ENCODE assay signal across 1 cellular context in genomic region chr10:73096452-73097304, GRCh38.
TF ChIP-seq lines count a peak whose summit lies in the region.

TSS of gene P4HA1 (minus strand) at chr10:73096866. CDS start at chr10:73074883, 21,983 bp downstream.

TF ChIP-seq in K562, 482 proteins besides CTCF, POLR2A, EP300 and RAD21 (continued from another document and continues in another):
- TF ChIP-seq, protein P1, sequence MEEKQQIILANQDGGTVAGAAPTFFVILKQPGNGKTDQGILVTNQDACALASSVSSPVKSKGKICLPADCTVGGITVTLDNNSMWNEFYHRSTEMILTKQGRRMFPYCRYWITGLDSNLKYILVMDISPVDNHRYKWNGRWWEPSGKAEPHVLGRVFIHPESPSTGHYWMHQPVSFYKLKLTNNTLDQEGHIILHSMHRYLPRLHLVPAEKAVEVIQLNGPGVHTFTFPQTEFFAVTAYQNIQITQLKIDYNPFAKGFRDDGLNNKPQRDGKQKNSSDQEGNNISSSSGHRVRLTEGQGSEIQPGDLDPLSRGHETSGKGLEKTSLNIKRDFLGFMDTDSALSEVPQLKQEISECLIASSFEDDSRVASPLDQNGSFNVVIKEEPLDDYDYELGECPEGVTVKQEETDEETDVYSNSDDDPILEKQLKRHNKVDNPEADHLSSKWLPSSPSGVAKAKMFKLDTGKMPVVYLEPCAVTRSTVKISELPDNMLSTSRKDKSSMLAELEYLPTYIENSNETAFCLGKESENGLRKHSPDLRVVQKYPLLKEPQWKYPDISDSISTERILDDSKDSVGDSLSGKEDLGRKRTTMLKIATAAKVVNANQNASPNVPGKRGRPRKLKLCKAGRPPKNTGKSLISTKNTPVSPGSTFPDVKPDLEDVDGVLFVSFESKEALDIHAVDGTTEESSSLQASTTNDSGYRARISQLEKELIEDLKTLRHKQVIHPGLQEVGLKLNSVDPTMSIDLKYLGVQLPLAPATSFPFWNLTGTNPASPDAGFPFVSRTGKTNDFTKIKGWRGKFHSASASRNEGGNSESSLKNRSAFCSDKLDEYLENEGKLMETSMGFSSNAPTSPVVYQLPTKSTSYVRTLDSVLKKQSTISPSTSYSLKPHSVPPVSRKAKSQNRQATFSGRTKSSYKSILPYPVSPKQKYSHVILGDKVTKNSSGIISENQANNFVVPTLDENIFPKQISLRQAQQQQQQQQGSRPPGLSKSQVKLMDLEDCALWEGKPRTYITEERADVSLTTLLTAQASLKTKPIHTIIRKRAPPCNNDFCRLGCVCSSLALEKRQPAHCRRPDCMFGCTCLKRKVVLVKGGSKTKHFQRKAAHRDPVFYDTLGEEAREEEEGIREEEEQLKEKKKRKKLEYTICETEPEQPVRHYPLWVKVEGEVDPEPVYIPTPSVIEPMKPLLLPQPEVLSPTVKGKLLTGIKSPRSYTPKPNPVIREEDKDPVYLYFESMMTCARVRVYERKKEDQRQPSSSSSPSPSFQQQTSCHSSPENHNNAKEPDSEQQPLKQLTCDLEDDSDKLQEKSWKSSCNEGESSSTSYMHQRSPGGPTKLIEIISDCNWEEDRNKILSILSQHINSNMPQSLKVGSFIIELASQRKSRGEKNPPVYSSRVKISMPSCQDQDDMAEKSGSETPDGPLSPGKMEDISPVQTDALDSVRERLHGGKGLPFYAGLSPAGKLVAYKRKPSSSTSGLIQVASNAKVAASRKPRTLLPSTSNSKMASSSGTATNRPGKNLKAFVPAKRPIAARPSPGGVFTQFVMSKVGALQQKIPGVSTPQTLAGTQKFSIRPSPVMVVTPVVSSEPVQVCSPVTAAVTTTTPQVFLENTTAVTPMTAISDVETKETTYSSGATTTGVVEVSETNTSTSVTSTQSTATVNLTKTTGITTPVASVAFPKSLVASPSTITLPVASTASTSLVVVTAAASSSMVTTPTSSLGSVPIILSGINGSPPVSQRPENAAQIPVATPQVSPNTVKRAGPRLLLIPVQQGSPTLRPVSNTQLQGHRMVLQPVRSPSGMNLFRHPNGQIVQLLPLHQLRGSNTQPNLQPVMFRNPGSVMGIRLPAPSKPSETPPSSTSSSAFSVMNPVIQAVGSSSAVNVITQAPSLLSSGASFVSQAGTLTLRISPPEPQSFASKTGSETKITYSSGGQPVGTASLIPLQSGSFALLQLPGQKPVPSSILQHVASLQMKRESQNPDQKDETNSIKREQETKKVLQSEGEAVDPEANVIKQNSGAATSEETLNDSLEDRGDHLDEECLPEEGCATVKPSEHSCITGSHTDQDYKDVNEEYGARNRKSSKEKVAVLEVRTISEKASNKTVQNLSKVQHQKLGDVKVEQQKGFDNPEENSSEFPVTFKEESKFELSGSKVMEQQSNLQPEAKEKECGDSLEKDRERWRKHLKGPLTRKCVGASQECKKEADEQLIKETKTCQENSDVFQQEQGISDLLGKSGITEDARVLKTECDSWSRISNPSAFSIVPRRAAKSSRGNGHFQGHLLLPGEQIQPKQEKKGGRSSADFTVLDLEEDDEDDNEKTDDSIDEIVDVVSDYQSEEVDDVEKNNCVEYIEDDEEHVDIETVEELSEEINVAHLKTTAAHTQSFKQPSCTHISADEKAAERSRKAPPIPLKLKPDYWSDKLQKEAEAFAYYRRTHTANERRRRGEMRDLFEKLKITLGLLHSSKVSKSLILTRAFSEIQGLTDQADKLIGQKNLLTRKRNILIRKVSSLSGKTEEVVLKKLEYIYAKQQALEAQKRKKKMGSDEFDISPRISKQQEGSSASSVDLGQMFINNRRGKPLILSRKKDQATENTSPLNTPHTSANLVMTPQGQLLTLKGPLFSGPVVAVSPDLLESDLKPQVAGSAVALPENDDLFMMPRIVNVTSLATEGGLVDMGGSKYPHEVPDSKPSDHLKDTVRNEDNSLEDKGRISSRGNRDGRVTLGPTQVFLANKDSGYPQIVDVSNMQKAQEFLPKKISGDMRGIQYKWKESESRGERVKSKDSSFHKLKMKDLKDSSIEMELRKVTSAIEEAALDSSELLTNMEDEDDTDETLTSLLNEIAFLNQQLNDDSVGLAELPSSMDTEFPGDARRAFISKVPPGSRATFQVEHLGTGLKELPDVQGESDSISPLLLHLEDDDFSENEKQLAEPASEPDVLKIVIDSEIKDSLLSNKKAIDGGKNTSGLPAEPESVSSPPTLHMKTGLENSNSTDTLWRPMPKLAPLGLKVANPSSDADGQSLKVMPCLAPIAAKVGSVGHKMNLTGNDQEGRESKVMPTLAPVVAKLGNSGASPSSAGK (IDR thresholded peaks at IDR 0.05) = peak; percentile 80
- no peak for TF ChIP-seq KDM2B (CRISPR knock-in tag; IDR thresholded peaks at IDR 0.05)
- TF ChIP-seq NR2F6 (CRISPR knock-in tag; IDR thresholded peaks at IDR 0.05) = peak; percentile 32; the same call in 1 of the 2 replicates
- no peak; the same call in none of the 2 replicates for TF ChIP-seq ZNF282 (CRISPR knock-in tag; IDR thresholded peaks at IDR 0.05)
- peak; percentile 83; the same call in 1 of the 2 replicates for TF ChIP-seq TGIF2 (CRISPR knock-in tag; IDR thresholded peaks at IDR 0.05)
- 0 out of 2 replicates have a peak, but pooled peaks have one; percentile 57 for TF ChIP-seq ZFP1 (CRISPR knock-in tag; IDR thresholded peaks at IDR 0.05)
- no peak for TF ChIP-seq TSC22D4 (tag; IDR thresholded peaks at IDR 0.05)
- peak; percentile 25 for TF ChIP-seq ZFP36 (IDR thresholded peaks at IDR 0.05; ENCODE audit: low read depth, low read length, partially characterized antibody)
- TF ChIP-seq RAD51 (IDR thresholded peaks at IDR 0.05; ENCODE audit: borderline replicate concordance, low read depth) = no peak
- no peak for TF ChIP-seq FOXA1 (IDR thresholded peaks at IDR 0.05; ENCODE audit: borderline replicate concordance)
- peak; percentile 98 for TF ChIP-seq GATAD2A (IDR thresholded peaks at IDR 0.05)
- no peak for TF ChIP-seq KAT8 (IDR thresholded peaks at IDR 0.05; ENCODE audit: low read depth)
- peak; percentile 98 for TF ChIP-seq SAFB (IDR thresholded peaks at IDR 0.05; ENCODE audit: borderline replicate concordance, low read depth, low read length)
- TF ChIP-seq, protein P2, sequence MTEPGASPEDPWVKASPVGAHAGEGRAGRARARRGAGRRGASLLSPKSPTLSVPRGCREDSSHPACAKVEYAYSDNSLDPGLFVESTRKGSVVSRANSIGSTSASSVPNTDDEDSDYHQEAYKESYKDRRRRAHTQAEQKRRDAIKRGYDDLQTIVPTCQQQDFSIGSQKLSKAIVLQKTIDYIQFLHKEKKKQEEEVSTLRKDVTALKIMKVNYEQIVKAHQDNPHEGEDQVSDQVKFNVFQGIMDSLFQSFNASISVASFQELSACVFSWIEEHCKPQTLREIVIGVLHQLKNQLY (CRISPR knock-in tag; conservative IDR thresholded peaks at IDR 0.05) = peak; percentile 97
- peak; percentile 74 for TF ChIP-seq SMC3 (conservative IDR thresholded peaks at IDR 0.05; ENCODE audit: insufficient read depth, low read depth, low read length)
- no peak for TF ChIP-seq ZNF143 (CRISPR knock-in tag; IDR thresholded peaks at IDR 0.05)
- TF ChIP-seq ETV1 (tag; conservative IDR thresholded peaks at IDR 0.05; ENCODE audit: low read depth) = 0 out of 2 replicates have a peak, but pooled peaks have one; percentile 16
- peak; percentile 41; the same call in 1 of the 2 replicates for TF ChIP-seq ZFP91 (CRISPR knock-in tag; IDR thresholded peaks at IDR 0.05)
- no peak for TF ChIP-seq HDAC6 (IDR thresholded peaks at IDR 0.05; ENCODE audit: low read depth, low read length)
- TF ChIP-seq ZNF696 (CRISPR knock-in tag; conservative IDR thresholded peaks at IDR 0.05) = 0 out of 2 replicates have a peak, but pooled peaks have one; percentile 38
- peak; percentile 86 for TF ChIP-seq NELFE (IDR thresholded peaks at IDR 0.05; ENCODE audit: insufficient read depth, insufficient read length)
- TF ChIP-seq CHAMP1 (IDR thresholded peaks at IDR 0.05) = no peak
- TF ChIP-seq RFX7 (CRISPR knock-in tag; IDR thresholded peaks at IDR 0.05) = no peak
- no peak for TF ChIP-seq ELK1 (CRISPR knock-in tag; IDR thresholded peaks at IDR 0.05)
- TF ChIP-seq TBP (optimal IDR thresholded peaks at IDR 0.05; ENCODE audit: low read depth, low read length) = peak; percentile 99
- peak; percentile 97 for TF ChIP-seq GTF2F1 (IDR thresholded peaks at IDR 0.05; ENCODE audit: low read depth, low read length)
- TF ChIP-seq, protein P3, sequence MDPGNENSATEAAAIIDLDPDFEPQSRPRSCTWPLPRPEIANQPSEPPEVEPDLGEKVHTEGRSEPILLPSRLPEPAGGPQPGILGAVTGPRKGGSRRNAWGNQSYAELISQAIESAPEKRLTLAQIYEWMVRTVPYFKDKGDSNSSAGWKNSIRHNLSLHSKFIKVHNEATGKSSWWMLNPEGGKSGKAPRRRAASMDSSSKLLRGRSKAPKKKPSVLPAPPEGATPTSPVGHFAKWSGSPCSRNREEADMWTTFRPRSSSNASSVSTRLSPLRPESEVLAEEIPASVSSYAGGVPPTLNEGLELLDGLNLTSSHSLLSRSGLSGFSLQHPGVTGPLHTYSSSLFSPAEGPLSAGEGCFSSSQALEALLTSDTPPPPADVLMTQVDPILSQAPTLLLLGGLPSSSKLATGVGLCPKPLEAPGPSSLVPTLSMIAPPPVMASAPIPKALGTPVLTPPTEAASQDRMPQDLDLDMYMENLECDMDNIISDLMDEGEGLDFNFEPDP (CRISPR knock-in tag; IDR thresholded peaks at IDR 0.05) = peak; percentile 62; the same call in 1 of the 2 replicates
- no peak for TF ChIP-seq ARHGAP35 (IDR thresholded peaks at IDR 0.05; ENCODE audit: partially characterized antibody)
- no peak for TF ChIP-seq GTF3C2 (IDR thresholded peaks at IDR 0.05; ENCODE audit: borderline replicate concordance, extremely low read depth, insufficient read length)
- no peak; the same call in 1 of the 2 replicates for TF ChIP-seq ARID1B (IDR thresholded peaks at IDR 0.05)
- no peak for TF ChIP-seq SRSF1 (IDR thresholded peaks at IDR 0.05; ENCODE audit: low read depth, low read length)
- TF ChIP-seq DMBX1 (CRISPR knock-in tag; IDR thresholded peaks at IDR 0.05; ENCODE audit: borderline replicate concordance) = 0 out of 2 replicates have a peak, but pooled peaks have one; percentile 41
- TF ChIP-seq NEUROD1 (IDR thresholded peaks at IDR 0.05; ENCODE audit: borderline replicate concordance, low read depth, low read length, partially characterized antibody) = peak; percentile 16
- peak; percentile 75 for TF ChIP-seq PHF20 (IDR thresholded peaks at IDR 0.05; ENCODE audit: partially characterized antibody)
- peak in 1 of 2 experiments; percentile 2; a peak in 1 of 4 replicates for TF ChIP-seq FOXK2 (conservative IDR thresholded peaks at IDR 0.05 in 1 of 2, IDR thresholded peaks at IDR 0.05 in 1 of 2; ENCODE audit: low read depth in 2 of 2)
- no peak for TF ChIP-seq CREBBP (IDR thresholded peaks at IDR 0.05; ENCODE audit: low read depth, low read length)
- TF ChIP-seq ZNF12 (CRISPR knock-in tag; IDR thresholded peaks at IDR 0.05) = peak; percentile 55; the same call in 1 of the 2 replicates
- peak; percentile 94 for TF ChIP-seq POLR2AphosphoS5 (IDR thresholded peaks at IDR 0.05; ENCODE audit: control insufficient read depth, insufficient read depth, low read depth, low read length)
